24 cellular contexts compared by ENCODE assay signal in genomic region chr18:3486514-3486913, GRCh38.
"Had no signal": no experiment of that assay in that cellular context is flagged by ENCODE, and none has a peak within 500 bp of the region (broad histone marks: within the 10 kb centered on the region; RNA-seq: fewer than 3 reads in every experiment).

No MANE protein-coding gene starts in this region.

- H3K36me3 ChIP-seq: gastroesophageal sphincter, heart left ventricle, thyroid gland had no signal

- H3K27me3 ChIP-seq: heart left ventricle, thyroid gland had no signal

- H3K9me3 ChIP-seq: gastroesophageal sphincter, heart left ventricle, thyroid gland had no signal

- H3K9me3 Mint-ChIP-seq: activated CD4-positive, alpha-beta T cell treated with anti-CD3 and anti-CD28 coated beads, Interleukin-2, amount 10 ng/mL, durations not matched to agents 7 days and 5 days; activated naive CD4-positive, alpha-beta T cell treated with anti-CD3 and anti-CD28 coated beads, Interleukin-2, amount 50 U/mL, for 24 hours; activated T-cell treated with anti-CD3 and anti-CD28 coated beads, Interleukin-2, amount 50 U/mL, for 72 hours; naive thymus-derived CD8-positive, alpha-beta T cell; T-helper 2 cell treated with Interferon-gamma antibody and Interleukin-4, amounts not matched to agents 5 μg/mL and 100 μg/mL, for 36 hours had no signal

- DNase-seq: activated CD4-positive, alpha-beta T cell treated with anti-CD3 and anti-CD28 coated beads, Interleukin-2, amount 10 ng/mL, durations not matched to agents 7 days and 5 days; activated CD8-positive, alpha-beta memory T cell treated with anti-CD3 and anti-CD28 coated beads, Interleukin-2, amount 50 U/mL, for 48 hours; activated CD8-positive, alpha-beta T cell treated with anti-CD3 and anti-CD28 coated beads, Interleukin-2, amount 10 ng/mL, durations not matched to agents 7 days and 5 days; activated effector memory CD4-positive, alpha-beta T cell treated with anti-CD3 and anti-CD28 coated beads, Interleukin-2, amount 50 U/mL, for 16 hours; activated T-cell treated with anti-CD3 and anti-CD28 coated beads, Interleukin-2, amount 50 U/mL, for 72 hours; cerebellar nuclear complex; cortex of kidney; effector CD4-positive, alpha-beta T cell; heart left ventricle; kidney; mesenchymal stem cell; naive thymus-derived CD8-positive, alpha-beta T cell; nucleus accumbens; posterior cingulate gyrus; stimulated activated CD4-positive, alpha-beta T cell treated with anti-CD3 and anti-CD28 coated beads, Interleukin-12 subunit alpha, Interleukin-12 subunit beta, amount 100 ng/mL, for 4 hours; stimulated activated CD4-positive, alpha-beta T cell treated with anti-CD3 and anti-CD28 coated beads, Interleukin-1b, Interleukin-23, amount 100 ng/mL, for 48 hours; stimulated activated CD8-positive, alpha-beta memory T cell treated with anti-CD3 and anti-CD28 coated beads, Interleukin-4, amount 100 ng/mL, for 48 hours; stimulated activated naive CD4-positive, alpha-beta T cell; thyroid gland had no signal

- FAIRE-seq: bronchial epithelial cell, TTC549 had no signal

- H3K27ac Mint-ChIP-seq: activated CD4-positive, alpha-beta T cell treated with anti-CD3 and anti-CD28 coated beads, Interleukin-2, amount 10 ng/mL, durations not matched to agents 7 days and 5 days; activated CD8-positive, alpha-beta T cell treated with anti-CD3 and anti-CD28 coated beads, Interleukin-2, amount 10 ng/mL, durations not matched to agents 7 days and 5 days; activated naive CD4-positive, alpha-beta T cell treated with anti-CD3 and anti-CD28 coated beads, Interleukin-2, amount 50 U/mL, for 24 hours; activated T-cell treated with anti-CD3 and anti-CD28 coated beads, Interleukin-2, amount 50 U/mL, for 72 hours; T-helper 2 cell treated with Interferon-gamma antibody and Interleukin-4, amounts not matched to agents 5 μg/mL and 100 μg/mL, for 36 hours had no signal

- H3K4me3 Mint-ChIP-seq: activated CD4-positive, alpha-beta T cell treated with anti-CD3 and anti-CD28 coated beads, Interleukin-2, amount 10 ng/mL, durations not matched to agents 7 days and 5 days; activated CD8-positive, alpha-beta T cell treated with anti-CD3 and anti-CD28 coated beads, Interleukin-2, amount 10 ng/mL, durations not matched to agents 7 days and 5 days; activated naive CD4-positive, alpha-beta T cell treated with anti-CD3 and anti-CD28 coated beads, Interleukin-2, amount 50 U/mL, for 24 hours; activated T-cell treated with anti-CD3 and anti-CD28 coated beads, Interleukin-2, amount 50 U/mL, for 72 hours; naive thymus-derived CD8-positive, alpha-beta T cell; T-helper 2 cell treated with Interferon-gamma antibody and Interleukin-4, amounts not matched to agents 5 μg/mL and 100 μg/mL, for 36 hours had no signal

- H3K27me3 Mint-ChIP-seq: activated CD4-positive, alpha-beta T cell treated with anti-CD3 and anti-CD28 coated beads, Interleukin-2, amount 10 ng/mL, durations not matched to agents 7 days and 5 days had no signal

- H3K4me3 ChIP-seq: gastroesophageal sphincter, heart left ventricle, thyroid gland had no signal

- H3K4me1 ChIP-seq: gastroesophageal sphincter, heart left ventricle had no signal

- H3K27ac ChIP-seq: gastroesophageal sphincter, heart left ventricle, thyroid gland had no signal

- H3K4me1 Mint-ChIP-seq: activated CD4-positive, alpha-beta T cell treated with anti-CD3 and anti-CD28 coated beads, Interleukin-2, amount 10 ng/mL, durations not matched to agents 7 days and 5 days; activated naive CD4-positive, alpha-beta T cell treated with anti-CD3 and anti-CD28 coated beads, Interleukin-2, amount 50 U/mL, for 24 hours had no signal
